8 cellular contexts compared by ENCODE assay signal in genomic region chr14:21455592-21455911, GRCh38. TPM values are rescaled to one million over a fixed set of nuclear protein-coding genes. Genes with fewer than 3 reads are reported as not detected.
DNase-seq lines count a peak whose midpoint lies in the region; ATAC-seq and TF ChIP-seq lines count a peak whose summit lies in the region.

No MANE protein-coding gene starts in this region.

- no peaks in the 10 kb centered on the region for H3K27me3 ChIP-seq in brain microvascular endothelial cell (replicated peaks)
- H3K27me3 ChIP-seq in right lobe of liver: no peaks in the 10 kb centered on the region
- H3K27me3 ChIP-seq in tibial nerve: no peaks in the 10 kb centered on the region

- H3K27ac ChIP-seq in brain microvascular endothelial cell (peak overlapping the region; percentile 65), right lobe of liver (peak overlapping the region in 2 of 3 donors; percentile 4 to 92), tibial nerve (peak overlapping the region; percentile 86 to 99 (median 94))

- H3K27me3 Mint-ChIP-seq in activated T-cell treated with anti-CD3 and anti-CD28 coated beads, Interleukin-2, amount 50 U/mL, for 4 hours (ENCODE audit: low read depth): no peaks in the 10 kb centered on the region

- peak overlapping the region; percentile 96 for H3K4me3 Mint-ChIP-seq in activated T-cell treated with anti-CD3 and anti-CD28 coated beads, Interleukin-2, amount 50 U/mL, for 4 hours

- H3K4me1 Mint-ChIP-seq in activated T-cell treated with anti-CD3 and anti-CD28 coated beads, Interleukin-2, amount 50 U/mL, for 4 hours (ENCODE audit: low read depth): peaks cover 37% of the 10 kb centered on the region

- no peaks in the 10 kb centered on the region for H3K9me3 ChIP-seq in right lobe of liver
- H3K9me3 ChIP-seq in tibial nerve: no peaks in the 10 kb centered on the region

- H3K36me3 ChIP-seq in brain microvascular endothelial cell (replicated peaks) (peaks cover under 1% of the 10 kb centered on the region), right lobe of liver (peaks cover 0 to 4% (median under 1%) of the 10 kb centered on the region in 4 donors), tibial nerve (peaks cover 0 to 26% (median 0%) of the 10 kb centered on the region in 3 donors)

- TF ChIP-seq POLR2A in right lobe of liver (IDR thresholded peaks at IDR 0.05) (no peak), tibial nerve (IDR thresholded peaks at IDR 0.05) (no peak)

- H3K4me1 ChIP-seq in right lobe of liver (peaks cover 0 to 17% (median 6%) of the 10 kb centered on the region in 4 donors), tibial nerve (peaks cover 0 to 34% (median 14%) of the 10 kb centered on the region in 4 donors)

- no peaks in the 10 kb centered on the region for H3K9me3 Mint-ChIP-seq in activated T-cell treated with anti-CD3 and anti-CD28 coated beads, Interleukin-2, amount 50 U/mL, for 4 hours

- peak overlapping the region; percentile 95 for H3K4me3 ChIP-seq in brain microvascular endothelial cell (ENCODE audit: low read depth, low read length)
- H3K4me3 ChIP-seq in right lobe of liver: peak overlapping the region; percentile 65 to 93 (median 93)
- H3K4me3 ChIP-seq in tibial nerve: peak overlapping the region; percentile 79 to 93 (median 80)

- peaks cover 13% of the 10 kb centered on the region for H3K36me3 Mint-ChIP-seq in activated T-cell treated with anti-CD3 and anti-CD28 coated beads, Interleukin-2, amount 50 U/mL, for 4 hours (ENCODE audit: insufficient read depth)

- intact Hi-C loops in right lobe of liver (cut with DNase I): no loop called here

- no peak for TF ChIP-seq EP300 in tibial nerve (IDR thresholded peaks at IDR 0.05)

- WGBS in right lobe of liver (ENCODE audit: insufficient coverage, low coverage, low lambda C conversion rate, missing lambda C conversion rate): 0% methylated on average over 16 of the region's 17 CpGs
- 0% methylated on average over 17 of the region's 17 CpGs for WGBS in tibial nerve, 2 donors

- TF ChIP-seq CTCF in brain microvascular endothelial cell (IDR thresholded peaks at IDR 0.05; ENCODE audit: low read depth, low read length, missing control alignments) (no peak), right lobe of liver (IDR thresholded peaks at IDR 0.05) (no peak), tibial nerve (IDR thresholded peaks at IDR 0.05) (no peak)

- in situ Hi-C loops in brain microvascular endothelial cell (cut with HindIII; ENCODE audit: low pct_ligation_motif_present, low sequenced_read_pairs): no loop called here

- DNase-seq in activated T-cell treated with anti-CD3 and anti-CD28 coated beads, Interleukin-2, amount 50 U/mL, for 4 hours: no peak
- DNase-seq in activated T-cell treated with anti-CD3 and anti-CD28 coated beads, Interleukin-2, amount 50 U/mL, for 1 hour: no peak
- no peak for DNase-seq in brain microvascular endothelial cell
- DNase-seq in right lobe of liver: no peak
- no peak for DNase-seq in tibial nerve (ENCODE audit: low spot score in 2 of 2)
- DNase-seq in NCI-H2081 treated with DMSO at 0.1 percent for 48 hours (lab: John Stamatoyannopoulos, UW): no peak
- no peak for DNase-seq in DMS79 treated with DMSO at 0.1 percent for 48 hours (lab: John Stamatoyannopoulos, UW)

- peak; percentile 12 to 15 for ATAC-seq in activated T-cell treated with anti-CD3 and anti-CD28 coated beads, Interleukin-2, amount 50 U/mL, for 4 hours
- ATAC-seq in HG03460 (IDR thresholded peaks at IDR 0.05; ENCODE audit: unreplicated experiment) (peak; percentile 28), right lobe of liver (peak; percentile 14 to 36 (median 21))

RNA-seq across cellular contexts. Expression of gene CHD8, which starts 0.4 kb away (rescaled TPM):
- total RNA-seq in activated T-cell treated with anti-CD3 and anti-CD28 coated beads, Interleukin-2, amount 50 U/mL, for 4 hours: 10 to 100 TPM; 82.1 to 84.1 (median 84.1) TPM
- 10 to 100 TPM; 20.5 to 28.3 (median 24.8) TPM for total RNA-seq in right lobe of liver
- 10 to 100 TPM; 45.9 to 68.2 (median 65.6) TPM for total RNA-seq in tibial nerve

RNA-seq across cellular contexts. Expression of gene RAB2B, which starts 21.2 kb away (rescaled TPM):
- 10 to 100 TPM; 25.4 to 30.3 (median 25.9) TPM for total RNA-seq in activated T-cell treated with anti-CD3 and anti-CD28 coated beads, Interleukin-2, amount 50 U/mL, for 4 hours
- total RNA-seq in right lobe of liver (1 to 10 TPM; 6.8 to 9.4 (median 8.0) TPM), tibial nerve (10 to 100 TPM; 20.6 to 33.9 (median 26.2) TPM)

RNA-seq across cellular contexts. Expression of gene TOX4, which starts 21.4 kb away (rescaled TPM):
- 10 to 100 TPM; 76.8 to 97.1 (median 92.6) TPM for total RNA-seq in activated T-cell treated with anti-CD3 and anti-CD28 coated beads, Interleukin-2, amount 50 U/mL, for 4 hours
- total RNA-seq in right lobe of liver (10 to 100 TPM; 19.9 to 37.0 (median 33.3) TPM), tibial nerve (10 to 100 TPM; 28.0 to 45.2 (median 39.9) TPM)

RNA-seq across cellular contexts. Expression of gene METTL3, which starts 55.6 kb away (rescaled TPM):
- total RNA-seq in activated T-cell treated with anti-CD3 and anti-CD28 coated beads, Interleukin-2, amount 50 U/mL, for 4 hours: 10 to 100 TPM; 45.0 to 47.7 (median 45.0) TPM
- total RNA-seq in right lobe of liver (10 to 100 TPM; 14.7 to 26.7 (median 18.4) TPM), tibial nerve (10 to 100 TPM; 45.3 to 65.4 (median 58.6) TPM)
